ENCODE assay signal across 30 cellular contexts in the genomic region with DNA sequence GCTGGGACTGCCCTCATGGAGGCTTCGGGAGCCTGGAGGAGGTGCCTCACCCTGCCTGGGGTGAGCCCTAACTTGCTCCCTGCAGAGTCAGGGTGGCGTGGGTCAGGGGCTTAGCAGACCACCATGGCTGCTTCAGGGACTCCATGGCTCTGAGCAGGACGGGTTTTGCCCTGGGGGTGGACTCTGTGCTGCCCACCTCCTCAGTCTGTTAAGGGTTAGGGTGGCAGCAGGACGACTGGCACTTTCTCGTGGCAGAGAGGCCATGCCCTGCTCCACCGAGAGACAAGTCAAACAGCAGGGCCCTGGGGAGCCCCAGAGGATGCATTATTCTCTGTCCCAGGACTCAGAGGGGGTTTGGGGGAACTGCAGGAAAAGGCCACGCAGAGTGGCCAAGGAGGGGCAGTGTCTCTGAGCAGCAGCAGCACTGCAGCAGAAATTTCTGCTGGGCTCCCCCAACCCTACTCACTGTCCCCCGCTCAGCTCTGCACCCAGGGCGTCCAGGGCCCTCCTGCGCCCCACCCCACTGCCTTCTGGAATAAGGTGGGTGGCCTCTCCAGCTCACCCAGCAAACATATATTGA. TPM values are rescaled to one million over a fixed set of nuclear protein-coding genes. Genes with fewer than 3 reads are reported as not detected.
"Had no signal": no experiment of that assay in that cellular context is flagged by ENCODE, and none has a peak within 500 bp of the region (broad histone marks: within the 10 kb centered on the region; RNA-seq: fewer than 3 reads in every experiment).

No MANE protein-coding gene starts in this region.

- H3K27me3 ChIP-seq: testis had no signal

- H3K4me2 ChIP-seq: neural progenitor cell had no signal

- H3K9me3 ChIP-seq: psoas muscle, testis had no signal

- H2AFZ ChIP-seq: neural progenitor cell had no signal

- H3K4me3 Mint-ChIP-seq: effector memory CD8-positive, alpha-beta T cell; nephron; neural progenitor cell; stimulated activated effector memory CD8-positive, alpha-beta T cell treated with anti-CD3 and anti-CD28 coated beads, Interleukin-12 subunit alpha, Interleukin-12 subunit beta, amount 100 ng/mL, for 72 hours had no signal

- H3K4me3 ChIP-seq: heart right ventricle, left ventricle myocardium inferior, lung, neural progenitor cell, psoas muscle, sigmoid colon, testis, tibial artery had no signal

- H3K27ac ChIP-seq: heart right ventricle, left ventricle myocardium inferior, neural progenitor cell, psoas muscle, sigmoid colon, testis, tibial artery had no signal

- ATAC-seq: effector memory CD8-positive, alpha-beta T cell; heart right ventricle; left cardiac atrium; naive thymus-derived CD4-positive, alpha-beta T cell; psoas muscle; right cardiac atrium; stimulated activated effector memory CD8-positive, alpha-beta T cell treated with anti-CD3 and anti-CD28 coated beads, Interleukin-12 subunit alpha, Interleukin-12 subunit beta, amount 100 ng/mL, for 72 hours; stimulated activated naive CD8-positive, alpha-beta T cell treated with anti-CD3 and anti-CD28 coated beads, Interleukin-15, Interleukin-2, amounts not matched to agents 100 U/mL and 50 U/mL, for 24 hours had no signal

- H3K27ac Mint-ChIP-seq: effector memory CD8-positive, alpha-beta T cell; mesothelial cell of epicardium; nephron; neural progenitor cell; stimulated activated effector memory CD8-positive, alpha-beta T cell treated with anti-CD3 and anti-CD28 coated beads, Interleukin-12 subunit alpha, Interleukin-12 subunit beta, amount 100 ng/mL, for 72 hours had no signal

- H3K9ac ChIP-seq: neural progenitor cell had no signal

- H3K36me3 Mint-ChIP-seq: neural progenitor cell; stimulated activated effector memory CD8-positive, alpha-beta T cell treated with anti-CD3 and anti-CD28 coated beads, Interleukin-12 subunit alpha, Interleukin-12 subunit beta, amount 100 ng/mL, for 72 hours had no signal

- H3K4me1 ChIP-seq: left ventricle myocardium inferior, neural progenitor cell, psoas muscle had no signal

- H3K4me1 Mint-ChIP-seq: nephron had no signal

- DNase-seq: cortex of kidney; effector memory CD8-positive, alpha-beta T cell; erythroblast; esophagus squamous epithelium; foreskin melanocyte; glutamatergic neuron; heart right ventricle; hippocampal formation; left cardiac atrium; left ventricle myocardium inferior; mesenchymal stem cell; naive thymus-derived CD4-positive, alpha-beta T cell; sigmoid colon; stimulated activated CD4-positive, alpha-beta T cell treated with anti-CD3 and anti-CD28 coated beads, Interleukin-2, amount 100 ng/mL, for 24 hours; stimulated activated CD4-positive, alpha-beta T cell treated with anti-CD3 and anti-CD28 coated beads, Interleukin-4, amount 100 ng/mL, for 24 hours; stimulated activated naive CD8-positive, alpha-beta T cell treated with anti-CD3 and anti-CD28 coated beads, Interleukin-15, Interleukin-2, amounts not matched to agents 100 U/mL and 50 U/mL, for 24 hours; substantia nigra; testis; upper lobe of left lung had no signal

- H3K36me3 ChIP-seq: heart right ventricle, left ventricle myocardium inferior, neural progenitor cell, sigmoid colon, upper lobe of left lung had no signal

RNA-seq across cellular contexts. Expression of a gene that starts 1.8 kb away (rescaled TPM):
- total RNA-seq: dermis microvascular lymphatic vessel endothelial cell, left cardiac atrium, left ventricle myocardium inferior, osteocyte, right cardiac atrium, sigmoid colon, skeletal muscle tissue, testis had no signal
- polyA plus RNA-seq: heart right ventricle; naive thymus-derived CD4-positive, alpha-beta T cell; right cardiac atrium had no signal

RNA-seq across cellular contexts. Expression of a gene that starts 29.7 kb away (rescaled TPM):
- total RNA-seq: osteocyte, psoas muscle, sigmoid colon had no signal
- polyA plus RNA-seq: naive thymus-derived CD4-positive, alpha-beta T cell; right cardiac atrium had no signal

RNA-seq across cellular contexts. Expression of a gene that starts 42.7 kb away (rescaled TPM):
- total RNA-seq: left cardiac atrium, left ventricle myocardium inferior, mesothelial cell of epicardium, osteocyte, psoas muscle, right cardiac atrium, sigmoid colon, skeletal muscle tissue had no signal
- polyA plus RNA-seq: heart right ventricle, right cardiac atrium had no signal
